8 cellular contexts compared by ENCODE assay signal in genomic region chr17:48907713-48908046, GRCh38. TPM values are rescaled to one million over a fixed set of nuclear protein-coding genes. Genes with fewer than 3 reads are reported as not detected.
DNase-seq lines count a peak whose midpoint lies in the region; ATAC-seq, FAIRE-seq and TF ChIP-seq lines count a peak whose summit lies in the region.

No MANE protein-coding gene starts in this region.

- no peak for TF ChIP-seq EP300 in gastroesophageal sphincter (IDR thresholded peaks at IDR 0.05)

- no peak for FAIRE-seq in D721Med (lab: Jason Lieb, UNC)

- H3K9me3 ChIP-seq in gastroesophageal sphincter = no peaks in the 10 kb centered on the region

- TF ChIP-seq POLR2A in gastroesophageal sphincter (IDR thresholded peaks at IDR 0.05) = no peak

- ATAC-seq in gastroesophageal sphincter (no peak), sciatic nerve (peak; percentile 9)

- TF ChIP-seq CTCF in C4-2B (conservative IDR thresholded peaks at IDR 0.05) (no peak), HFF-Myc (IDR thresholded peaks at IDR 0.05; ENCODE audit: low read depth, low read length, missing control alignments) (no peak), WI38 (IDR thresholded peaks at IDR 0.05; ENCODE audit: low read depth, low read length) (no peak), gastroesophageal sphincter (IDR thresholded peaks at IDR 0.05) (no peak), D721Med (IDR thresholded peaks at IDR 0.05; ENCODE audit: insufficient read depth, missing control alignments) (no peak)

- intact Hi-C loops in sciatic nerve (cut with DNase I) = no loop called here

- no peaks in the 10 kb centered on the region for H3K27me3 ChIP-seq in gastroesophageal sphincter

- DNase-seq in HFF-Myc (ENCODE audit: extremely low read depth, low read depth) = no peak
- DNase-seq in sciatic nerve (ENCODE audit: low spot score) = no peak
- DNase-seq in activated CD8-positive, alpha-beta memory T cell treated with anti-CD3 and anti-CD28 coated beads for 24 hours = no peak
- no peak for DNase-seq in amygdala (lab: John Stamatoyannopoulos, UW)
- no peak for DNase-seq in D721Med (ENCODE audit: insufficient read length, low spot score)

- peaks cover 5 to 47% (median 27%) of the 10 kb centered on the region in 3 donors for H3K4me1 ChIP-seq in gastroesophageal sphincter

- peak overlapping the region; percentile 79 for H3K4me3 ChIP-seq in HFF-Myc (replicated peaks; ENCODE audit: low read depth, low read length)
- H3K4me3 ChIP-seq in WI38 (ENCODE audit: low read depth, low read length) = peak overlapping the region; percentile 78
- peak overlapping the region; percentile 84 to 91 for H3K4me3 ChIP-seq in gastroesophageal sphincter

- H3K36me3 ChIP-seq in gastroesophageal sphincter = peaks cover 0 to 19% of the 10 kb centered on the region in 2 donors

- H3K27ac ChIP-seq in C4-2B (peak overlapping the region; percentile 90), gastroesophageal sphincter (peak overlapping the region; percentile 61 to 94 (median 92))

- WGBS in gastroesophageal sphincter (ENCODE audit: low coverage in 1 of 2), 2 donors = 30 to 38% methylated on average over 2 of the region's 2 CpGs

RNA-seq across cellular contexts. Expression of gene UBE2Z, which starts 0.5 kb away (rescaled TPM):
- total RNA-seq in gastroesophageal sphincter (10 to 100 TPM; 52.1 to 73.7 (median 60.4) TPM), sciatic nerve (66.2 TPM)

RNA-seq across cellular contexts. Expression of gene ATP5MC1, which starts 15.1 kb away (rescaled TPM):
- total RNA-seq in gastroesophageal sphincter (100 to 1,000 TPM in 1 of 4 donors, 10 to 100 TPM in 3; 65.0 to 112 (median 82.7) TPM), sciatic nerve (40.7 TPM)

RNA-seq across cellular contexts. Expression of gene SNF8, which starts 37.0 kb away (rescaled TPM):
- 100 to 1,000 TPM in 1 of 4 donors, 10 to 100 TPM in 3; 74.3 to 127 (median 97.0) TPM for total RNA-seq in gastroesophageal sphincter
- total RNA-seq in sciatic nerve = 57.1 TPM
